In genomic region chr17:8153957-8154607, GRCh38 we compare ENCODE assay signal across 1 cellular context.
TF ChIP-seq lines count a peak whose summit lies in the region.

No MANE protein-coding gene starts in this region.

TF ChIP-seq in K562, 482 proteins besides CTCF, POLR2A, EP300 and RAD21 (continues in another document):
- peak; percentile 67 for TF ChIP-seq ZFX (CRISPR knock-in tag; IDR thresholded peaks at IDR 0.05)
- peak; percentile 61 to 67 for TF ChIP-seq NRF1 (conservative IDR thresholded peaks at IDR 0.05 in 1 of 2, IDR thresholded peaks at IDR 0.05 in 1 of 2)
- TF ChIP-seq WHSC1 (IDR thresholded peaks at IDR 0.05; ENCODE audit: low read length): no peak
- TF ChIP-seq HDAC1 (IDR thresholded peaks at IDR 0.05): peak in 1 of 2 experiments; percentile 40; a peak in 1 of 4 replicates
- TF ChIP-seq LEF1 (IDR thresholded peaks at IDR 0.05): no peak
- TF ChIP-seq GATA2 (CRISPR knock-in tag; IDR thresholded peaks at IDR 0.05): no peak
- TF ChIP-seq TAF1 (IDR thresholded peaks at IDR 0.05; ENCODE audit: control insufficient read depth, extremely low read depth, insufficient read depth, low read length, severe bottlenecking): peak; percentile 45
- TF ChIP-seq ESRRA (IDR thresholded peaks at IDR 0.05; ENCODE audit: borderline replicate concordance, low read depth): peak; percentile 37; the same call in 1 of the 2 replicates
- TF ChIP-seq CBX3 (IDR thresholded peaks at IDR 0.05; ENCODE audit: borderline replicate concordance in 1 of 2, low read length in 2 of 2): peak in 1 of 2 experiments; percentile 54; a peak in 1 of 3 replicates
- no peak for TF ChIP-seq ZNF398 (CRISPR knock-in tag; IDR thresholded peaks at IDR 0.05)
- TF ChIP-seq ELK1 (CRISPR knock-in tag; IDR thresholded peaks at IDR 0.05): no peak
- no peak for TF ChIP-seq PTTG1 (tag; IDR thresholded peaks at IDR 0.05; ENCODE audit: low read depth)
- no peak for TF ChIP-seq ARHGAP35 (IDR thresholded peaks at IDR 0.05; ENCODE audit: partially characterized antibody)
- no peak for TF ChIP-seq ZZZ3 (IDR thresholded peaks at IDR 0.05)
- TF ChIP-seq ZFP1 (CRISPR knock-in tag; IDR thresholded peaks at IDR 0.05): no peak
- TF ChIP-seq CTCFL (IDR thresholded peaks at IDR 0.05; ENCODE audit: borderline replicate concordance, insufficient read depth, low read depth, low read length, poor library complexity, severe bottlenecking): no peak
- TF ChIP-seq ZNF655 (CRISPR knock-in tag; IDR thresholded peaks at IDR 0.05): no peak
- no peak for TF ChIP-seq MGA (IDR thresholded peaks at IDR 0.05)
- TF ChIP-seq CHD4 (IDR thresholded peaks at IDR 0.05; ENCODE audit: insufficient read depth, insufficient replicate concordance, low read depth, low read length, poor library complexity, severe bottlenecking): no peak
- no peak for TF ChIP-seq MCM5 (IDR thresholded peaks at IDR 0.05; ENCODE audit: low read depth)
- TF ChIP-seq HOMEZ (CRISPR knock-in tag; IDR thresholded peaks at IDR 0.05): no peak
- no peak for TF ChIP-seq ZNF561 (CRISPR knock-in tag; conservative IDR thresholded peaks at IDR 0.05)
- peak; percentile 91 to 99 for TF ChIP-seq TEAD1 (CRISPR knock-in tag; IDR thresholded peaks at IDR 0.05)
- no peak for TF ChIP-seq MCM2 (IDR thresholded peaks at IDR 0.05; ENCODE audit: low read depth)
- peak; percentile 51; the same call in 1 of the 2 replicates for TF ChIP-seq EP400 (IDR thresholded peaks at IDR 0.05)
- no peak for TF ChIP-seq NUFIP1 (IDR thresholded peaks at IDR 0.05; ENCODE audit: partially characterized antibody)
- TF ChIP-seq SRSF1 (IDR thresholded peaks at IDR 0.05; ENCODE audit: low read depth, low read length): no peak
- no peak for TF ChIP-seq ZNF197 (CRISPR knock-in tag; IDR thresholded peaks at IDR 0.05; ENCODE audit: low read depth)
- TF ChIP-seq ZNF277 (CRISPR knock-in tag; IDR thresholded peaks at IDR 0.05; ENCODE audit: borderline replicate concordance): no peak
- no peak for TF ChIP-seq SMARCB1 (IDR thresholded peaks at IDR 0.05; ENCODE audit: insufficient read length, low read depth)
- TF ChIP-seq ZNF431 (CRISPR knock-in tag; IDR thresholded peaks at IDR 0.05): no peak
- TF ChIP-seq HSF4 (CRISPR knock-in tag; IDR thresholded peaks at IDR 0.05; ENCODE audit: borderline replicate concordance): no peak
- TF ChIP-seq JUND (IDR thresholded peaks at IDR 0.05; ENCODE audit: borderline replicate concordance, low read depth, low read length): peak; percentile 62
- TF ChIP-seq JUND (tag; IDR thresholded peaks at IDR 0.05; ENCODE audit: borderline replicate concordance, low read depth, low read length): peak; percentile 67; the same call in 1 of the 3 replicates
- no peak for TF ChIP-seq CSDE1 (IDR thresholded peaks at IDR 0.05)
- 0 out of 2 replicates have a peak, but pooled peaks have one; percentile 46 for TF ChIP-seq ATF1 (CRISPR knock-in tag; IDR thresholded peaks at IDR 0.05)
- TF ChIP-seq ATF1 (tag; IDR thresholded peaks at IDR 0.05): peak; percentile 93
- TF ChIP-seq SRF (CRISPR knock-in tag; IDR thresholded peaks at IDR 0.05): peak in 1 of 2 experiments; percentile 85; a peak in 1 of 4 replicates
- no peak for TF ChIP-seq ZNF217 (CRISPR knock-in tag; IDR thresholded peaks at IDR 0.05)
- no peak for TF ChIP-seq TAF7 (tag; IDR thresholded peaks at IDR 0.05)
- TF ChIP-seq POLR2AphosphoS5 (IDR thresholded peaks at IDR 0.05; ENCODE audit: control insufficient read depth, insufficient read depth, low read depth, low read length): peak; percentile 36; the same call in 1 of the 2 replicates
